Comparison of ENCODE assay signal across 2 cellular contexts in the genomic region with DNA sequence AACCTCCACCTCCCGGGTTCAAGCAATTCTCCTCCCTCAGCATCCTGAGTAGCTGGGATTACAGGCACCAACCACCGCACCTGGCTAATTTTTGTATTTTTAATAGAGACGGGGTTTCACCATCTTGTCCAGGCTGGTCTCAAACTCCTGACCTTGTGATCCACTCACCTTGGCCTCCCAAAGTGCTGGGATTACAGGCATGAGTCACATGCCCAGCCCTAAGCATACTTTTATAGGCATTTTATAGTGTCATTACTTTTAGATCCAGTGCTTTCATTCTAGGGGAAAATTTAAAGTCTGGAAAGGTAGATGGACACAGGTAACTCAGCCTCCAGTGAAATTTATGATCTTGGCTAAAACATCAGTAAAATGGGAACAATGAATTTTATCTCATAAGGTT. TPM values are rescaled to one million over a fixed set of nuclear protein-coding genes. Genes with fewer than 3 reads are reported as not detected.
"Had no signal": no experiment of that assay in that cellular context is flagged by ENCODE, and none has a peak within 500 bp of the region (broad histone marks: within the 10 kb centered on the region; RNA-seq: fewer than 3 reads in every experiment).

No MANE protein-coding gene starts in this region.

RNA-seq across cellular contexts. Expression of gene HNMT, which starts 7.0 kb away (rescaled TPM):
- total RNA-seq: natural killer cell treated with Interleukin-12 subunit alpha and Interleukin-12 subunit beta and Interleukin-15 and Interleukin-18, amount 100 ng/mL, for 72 hours had no signal
- polyA plus RNA-seq: neural cell had no signal
